ENCODE assay signal across 38 cellular contexts in genomic region chr16:49324703-49325102, GRCh38. TPM values are rescaled to one million over a fixed set of nuclear protein-coding genes. Genes with fewer than 3 reads are reported as not detected.
"Had no signal": no experiment of that assay in that cellular context is flagged by ENCODE, and none has a peak within 500 bp of the region (broad histone marks: within the 10 kb centered on the region; RNA-seq: fewer than 3 reads in every experiment).

No MANE protein-coding gene starts in this region.

- H3K27ac ChIP-seq: body of pancreas, brain microvascular endothelial cell, breast epithelium, VCaP had no signal

- H3K27ac Mint-ChIP-seq: activated B cell treated with CpG ODN at 0.5 μM for 24 hours; activated CD4-positive, alpha-beta memory T cell treated with anti-CD3 and anti-CD28 coated beads for 36 hours; activated CD8-positive, alpha-beta T cell treated with anti-CD3 and anti-CD28 coated beads for 36 hours; activated naive CD4-positive, alpha-beta T cell treated with anti-CD3 and anti-CD28 coated beads, Interleukin-2, amount 50 U/mL, for 24 hours; activated naive CD8-positive, alpha-beta T cell; activated naive CD8-positive, alpha-beta T cell treated with anti-CD3 and anti-CD28 coated beads, Interleukin-2, amount 10 ng/mL, durations not matched to agents 7 days and 5 days; activated naive CD8-positive, alpha-beta T cell treated with anti-CD3 and anti-CD28 coated beads, Interleukin-2, amount 50 U/mL, for 24 hours; activated T-cell treated with anti-CD3 and anti-CD28 coated beads, Interleukin-2, amount 50 U/mL, for 72 hours; activated T-helper 1 cell treated with anti-CD3 and anti-CD28 coated beads, Interleukin-12 subunit alpha, Interleukin-12 subunit beta, Interleukin-2, Interleukin-4 antibody, amounts not matched to agents 30 ng/mL and 10 ng/mL and 1 ng/mL, durations not matched to agents 14 hours and 24 hours and 36 hours; activated T-helper 17 cell treated with anti-CD3 and anti-CD28 coated beads, Interleukin-2, amount 50 U/mL, for 72 hours; T-helper 1 cell treated with Interleukin-12 subunit alpha and Interleukin-12 subunit beta and Interleukin-4 antibody, amounts not matched to agents 30 μg/mL and 1 μg/mL, for 36 hours; T-helper 2 cell treated with Interferon-gamma antibody and Interleukin-4, amounts not matched to agents 5 μg/mL and 100 μg/mL, for 36 hours had no signal

- H3K4me1 ChIP-seq: breast epithelium had no signal

- H3K4me3 ChIP-seq: body of pancreas, breast epithelium had no signal

- H3K9me3 Mint-ChIP-seq: activated CD8-positive, alpha-beta T cell treated with anti-CD3 and anti-CD28 coated beads for 36 hours; activated naive CD4-positive, alpha-beta T cell treated with anti-CD3 and anti-CD28 coated beads, Interleukin-2, amount 10 ng/mL, durations not matched to agents 7 days and 5 days; activated naive CD8-positive, alpha-beta T cell treated with anti-CD3 and anti-CD28 coated beads, Interleukin-2, amount 10 ng/mL, durations not matched to agents 7 days and 5 days; activated T-helper 1 cell treated with anti-CD3 and anti-CD28 coated beads, Interleukin-12 subunit alpha, Interleukin-12 subunit beta, Interleukin-2, Interleukin-4 antibody, amounts not matched to agents 30 ng/mL and 10 ng/mL and 1 ng/mL, durations not matched to agents 14 hours and 24 hours and 36 hours; activated T-helper 17 cell treated with anti-CD3 and anti-CD28 coated beads, Interleukin-2, amount 50 U/mL, for 72 hours; T-helper 1 cell treated with Interleukin-12 subunit alpha and Interleukin-12 subunit beta and Interleukin-4 antibody, amounts not matched to agents 30 μg/mL and 1 μg/mL, for 36 hours; T-helper 2 cell treated with Interferon-gamma antibody and Interleukin-4, amounts not matched to agents 5 μg/mL and 100 μg/mL, for 36 hours had no signal

- H3K27me3 Mint-ChIP-seq: activated naive CD8-positive, alpha-beta T cell treated with anti-CD3 and anti-CD28 coated beads, Interleukin-2, amount 50 U/mL, for 24 hours had no signal

- H3K27me3 ChIP-seq: body of pancreas, brain microvascular endothelial cell, breast epithelium had no signal

- H3K9me3 ChIP-seq: body of pancreas, breast epithelium had no signal

- DNase-seq: activated B cell treated with CpG ODN at 0.5 μM for 24 hours; activated CD4-positive, alpha-beta memory T cell treated with anti-CD3 and anti-CD28 coated beads for 36 hours; activated CD4-positive, alpha-beta T cell treated with anti-CD3 and anti-CD28 coated beads for 48 hours; activated CD4-positive, alpha-beta T cell treated with anti-CD3 and anti-CD28 coated beads, Interleukin-2, amount 50 U/mL, for 1 hour; activated CD4-positive, alpha-beta T cell treated with anti-CD3 and anti-CD28 coated beads, Interleukin-2, amount 50 U/mL, for 4 hours; activated CD4-positive, CD25-positive, alpha-beta regulatory T cell treated with anti-CD3 and anti-CD28 coated beads, Interleukin-2, amount 50 U/mL, for 72 hours; activated CD8-positive, alpha-beta memory T cell treated with anti-CD3 and anti-CD28 coated beads, Interleukin-2, amount 50 U/mL, for 4 hours; activated CD8-positive, alpha-beta T cell treated with anti-CD3 and anti-CD28 coated beads for 36 hours; activated effector memory CD4-positive, alpha-beta T cell treated with Interleukin-2 at 50 U/mL for 16 hours; activated gamma-delta T cell; activated naive CD4-positive, alpha-beta T cell treated with anti-CD3 and anti-CD28 coated beads, Interleukin-2, amount 10 ng/mL, durations not matched to agents 7 days and 5 days; activated naive CD4-positive, alpha-beta T cell treated with Interleukin-2 at 50 U/mL for 16 hours; activated naive CD8-positive, alpha-beta T cell treated with anti-CD3 and anti-CD28 coated beads, Interleukin-2, amount 10 ng/mL, durations not matched to agents 7 days and 5 days; activated naive CD8-positive, alpha-beta T cell treated with anti-CD3 and anti-CD28 coated beads, Interleukin-2, amount 50 U/mL, for 24 hours; activated T-cell treated with anti-CD3 and anti-CD28 coated beads for 4 hours; activated T-cell treated with anti-CD3 and anti-CD28 coated beads, Interleukin-2, amount 50 U/mL, for 1 hour; activated T-cell treated with anti-CD3 and anti-CD28 coated beads, Interleukin-2, amount 50 U/mL, for 4 hours; activated T-cell treated with anti-CD3 and anti-CD28 coated beads, Interleukin-2, amount 50 U/mL, for 72 hours; amygdala; anterior cingulate cortex; body of pancreas; brain microvascular endothelial cell; central memory CD4-positive, alpha-beta T cell; T-helper 1 cell; T-helper 2 cell; T-helper 9 cell had no signal

- H3K4me1 Mint-ChIP-seq: activated B cell treated with CpG ODN at 0.5 μM for 24 hours; activated naive CD4-positive, alpha-beta T cell treated with anti-CD3 and anti-CD28 coated beads, Interleukin-2, amount 10 ng/mL, durations not matched to agents 7 days and 5 days; activated naive CD4-positive, alpha-beta T cell treated with anti-CD3 and anti-CD28 coated beads, Interleukin-2, amount 50 U/mL, for 24 hours; activated naive CD8-positive, alpha-beta T cell treated with anti-CD3 and anti-CD28 coated beads, Interleukin-2, amount 10 ng/mL, durations not matched to agents 7 days and 5 days; activated naive CD8-positive, alpha-beta T cell treated with anti-CD3 and anti-CD28 coated beads, Interleukin-2, amount 50 U/mL, for 24 hours; activated T-helper 17 cell treated with anti-CD3 and anti-CD28 coated beads, Interleukin-2, amount 50 U/mL, for 72 hours had no signal

- ATAC-seq: activated CD8-positive, alpha-beta T cell treated with anti-CD3 and anti-CD28 coated beads for 36 hours; activated naive CD8-positive, alpha-beta T cell treated with anti-CD3 and anti-CD28 coated beads, Interleukin-2, amount 50 U/mL, for 24 hours; activated T-cell treated with anti-CD3 and anti-CD28 coated beads, Interleukin-2, amount 50 U/mL, for 4 hours; activated T-cell treated with anti-CD3 and anti-CD28 coated beads, Interleukin-2, amount 50 U/mL, for 72 hours; activated T-helper 17 cell treated with anti-CD3 and anti-CD28 coated beads, Interleukin-2, amount 50 U/mL, for 72 hours; body of pancreas had no signal

- H3K4me3 Mint-ChIP-seq: activated B cell treated with CpG ODN at 0.5 μM for 24 hours; activated CD4-positive, alpha-beta memory T cell treated with anti-CD3 and anti-CD28 coated beads for 36 hours; activated CD8-positive, alpha-beta T cell treated with anti-CD3 and anti-CD28 coated beads for 36 hours; activated naive CD4-positive, alpha-beta T cell treated with anti-CD3 and anti-CD28 coated beads, Interleukin-2, amount 10 ng/mL, durations not matched to agents 7 days and 5 days; activated naive CD4-positive, alpha-beta T cell treated with anti-CD3 and anti-CD28 coated beads, Interleukin-2, amount 50 U/mL, for 24 hours; activated naive CD8-positive, alpha-beta T cell; activated naive CD8-positive, alpha-beta T cell treated with anti-CD3 and anti-CD28 coated beads, Interleukin-2, amount 10 ng/mL, durations not matched to agents 7 days and 5 days; activated naive CD8-positive, alpha-beta T cell treated with anti-CD3 and anti-CD28 coated beads, Interleukin-2, amount 50 U/mL, for 24 hours; activated T-cell treated with anti-CD3 and anti-CD28 coated beads, Interleukin-2, amount 50 U/mL, for 4 hours; activated T-cell treated with anti-CD3 and anti-CD28 coated beads, Interleukin-2, amount 50 U/mL, for 72 hours; activated T-helper 1 cell treated with anti-CD3 and anti-CD28 coated beads, Interleukin-12 subunit alpha, Interleukin-12 subunit beta, Interleukin-2, Interleukin-4 antibody, amounts not matched to agents 30 ng/mL and 10 ng/mL and 1 ng/mL, durations not matched to agents 14 hours and 24 hours and 36 hours; activated T-helper 17 cell treated with anti-CD3 and anti-CD28 coated beads, Interleukin-2, amount 50 U/mL, for 72 hours; T-helper 1 cell treated with Interleukin-12 subunit alpha and Interleukin-12 subunit beta and Interleukin-4 antibody, amounts not matched to agents 30 μg/mL and 1 μg/mL, for 36 hours; T-helper 2 cell treated with Interferon-gamma antibody and Interleukin-4, amounts not matched to agents 5 μg/mL and 100 μg/mL, for 36 hours had no signal

- H3K36me3 ChIP-seq: brain microvascular endothelial cell, breast epithelium had no signal

- H3K36me3 Mint-ChIP-seq: activated CD4-positive, alpha-beta memory T cell treated with anti-CD3 and anti-CD28 coated beads for 36 hours; activated naive CD4-positive, alpha-beta T cell treated with anti-CD3 and anti-CD28 coated beads, Interleukin-2, amount 10 ng/mL, durations not matched to agents 7 days and 5 days; activated naive CD8-positive, alpha-beta T cell; activated naive CD8-positive, alpha-beta T cell treated with anti-CD3 and anti-CD28 coated beads, Interleukin-2, amount 10 ng/mL, durations not matched to agents 7 days and 5 days had no signal

RNA-seq across cellular contexts. Expression of gene CBLN1, which starts 43.1 kb away (rescaled TPM):
- total RNA-seq: activated B cell treated with CpG ODN at 0.5 μM for 24 hours; activated CD4-positive, alpha-beta memory T cell treated with anti-CD3 and anti-CD28 coated beads for 36 hours; activated CD8-positive, alpha-beta memory T cell treated with anti-CD3 and anti-CD28 coated beads for 36 hours; activated CD8-positive, alpha-beta T cell treated with anti-CD3 and anti-CD28 coated beads for 36 hours; activated naive CD8-positive, alpha-beta T cell treated with anti-CD3 and anti-CD28 coated beads, Interleukin-2, amount 10 ng/mL, durations not matched to agents 7 days and 5 days; activated T-cell treated with anti-CD3 and anti-CD28 coated beads, Interleukin-2, amount 50 U/mL, for 4 hours; activated T-cell treated with anti-CD3 and anti-CD28 coated beads, Interleukin-2, amount 50 U/mL, for 72 hours; activated T-helper 1 cell treated with anti-CD3 and anti-CD28 coated beads, Interleukin-12 subunit alpha, Interleukin-12 subunit beta, Interleukin-2, Interleukin-4 antibody, amounts not matched to agents 30 ng/mL and 10 ng/mL and 1 ng/mL, durations not matched to agents 14 hours and 24 hours and 36 hours; activated T-helper 17 cell treated with anti-CD3 and anti-CD28 coated beads, Interleukin-2, amount 50 U/mL, for 72 hours; chondrocyte had no signal

RNA-seq across cellular contexts. Expression of gene C16orf78, which starts 48.9 kb away (rescaled TPM):
- total RNA-seq: activated B cell treated with CpG ODN at 0.5 μM for 24 hours; activated CD4-positive, alpha-beta memory T cell treated with anti-CD3 and anti-CD28 coated beads for 36 hours; activated CD8-positive, alpha-beta memory T cell treated with anti-CD3 and anti-CD28 coated beads for 36 hours; activated CD8-positive, alpha-beta T cell treated with anti-CD3 and anti-CD28 coated beads for 36 hours; activated naive CD8-positive, alpha-beta T cell treated with anti-CD3 and anti-CD28 coated beads, Interleukin-2, amount 10 ng/mL, durations not matched to agents 7 days and 5 days; activated T-cell treated with anti-CD3 and anti-CD28 coated beads, Interleukin-2, amount 50 U/mL, for 4 hours; activated T-cell treated with anti-CD3 and anti-CD28 coated beads, Interleukin-2, amount 50 U/mL, for 72 hours; activated T-helper 1 cell treated with anti-CD3 and anti-CD28 coated beads, Interleukin-12 subunit alpha, Interleukin-12 subunit beta, Interleukin-2, Interleukin-4 antibody, amounts not matched to agents 30 ng/mL and 10 ng/mL and 1 ng/mL, durations not matched to agents 14 hours and 24 hours and 36 hours; activated T-helper 17 cell treated with anti-CD3 and anti-CD28 coated beads, Interleukin-2, amount 50 U/mL, for 72 hours; astrocyte; body of pancreas; breast epithelium; cardiac septum; chondrocyte had no signal
